In genomic region chr3:57974796-57975388, GRCh38 we compare ENCODE assay signal across 8 cellular contexts. TPM values are rescaled to one million over a fixed set of nuclear protein-coding genes. Genes with fewer than 3 reads are reported as not detected.
DNase-seq lines count a peak whose midpoint lies in the region; ATAC-seq and TF ChIP-seq lines count a peak whose summit lies in the region.
"Had no signal": no experiment of that assay in that cellular context is flagged by ENCODE, and none has a peak within 500 bp of the region (broad histone marks: within the 10 kb centered on the region; RNA-seq: fewer than 3 reads in every experiment).

No MANE protein-coding gene starts in this region.

- H3K36me3 Mint-ChIP-seq in HFFc6 (ENCODE audit: low read depth): no peaks in the 10 kb centered on the region

- peak overlapping the region; percentile 88 for H3K27ac Mint-ChIP-seq in HFFc6

- ATAC-seq in HG03521 (IDR thresholded peaks at IDR 0.05; ENCODE audit: unreplicated experiment): no peak
- no peak for ATAC-seq in HG03139 (IDR thresholded peaks at IDR 0.05; ENCODE audit: unreplicated experiment)
- no peak for ATAC-seq in GM21367 (IDR thresholded peaks at IDR 0.05; ENCODE audit: unreplicated experiment)

- TF ChIP-seq EP300 in suprapubic skin (IDR thresholded peaks at IDR 0.05): no peak

- no peaks in the 10 kb centered on the region for H3K36me3 ChIP-seq in suprapubic skin

- H3K9me3 Mint-ChIP-seq in HFFc6: no peaks in the 10 kb centered on the region

- DNase-seq in HFFc6 (peak; percentile 97), amniotic epithelial cell (ENCODE audit: low read depth) (peak; percentile 99), iris pigment epithelial cell (ENCODE audit: low read depth) (peak; percentile 94), suprapubic skin (ENCODE audit: low spot score in 2 of 2) (no peak)
- DNase-seq: dorsolateral prefrontal cortex had no signal

- H3K4me1 ChIP-seq in suprapubic skin: peaks cover 16% of the 10 kb centered on the region

- TF ChIP-seq POLR2A in suprapubic skin (IDR thresholded peaks at IDR 0.05): no peak

- no peaks in the 10 kb centered on the region for H3K27me3 Mint-ChIP-seq in HFFc6 (ENCODE audit: insufficient read depth)

- TF ChIP-seq CTCF in HFFc6 (IDR thresholded peaks at IDR 0.05): no peak
- no peak for TF ChIP-seq CTCF in suprapubic skin (IDR thresholded peaks at IDR 0.05)

- peaks cover 67% of the 10 kb centered on the region for H3K4me1 Mint-ChIP-seq in HFFc6 (ENCODE audit: low read depth)

- 62% methylated on average over 6 of the region's 6 CpGs for WGBS in suprapubic skin

- H3K27ac ChIP-seq in suprapubic skin: peak overlapping the region; percentile 20
- H3K27ac ChIP-seq: dorsolateral prefrontal cortex had no signal

- no peaks in the 10 kb centered on the region for H3K9me3 ChIP-seq in suprapubic skin

- peak overlapping the region; percentile 20 for H3K4me3 Mint-ChIP-seq in HFFc6

- H3K4me3 ChIP-seq in suprapubic skin: no peak overlapping the region
- H3K4me3 ChIP-seq: dorsolateral prefrontal cortex had no signal

- no peaks in the 10 kb centered on the region for H3K27me3 ChIP-seq in suprapubic skin
- H3K27me3 ChIP-seq: dorsolateral prefrontal cortex had no signal

RNA-seq across cellular contexts. Expression of gene FLNB, which starts 33.3 kb away (rescaled TPM):
- 100 to 1,000 TPM in 3 of 6 experiments, 10 to 100 TPM in 3; 93.8 to 117 (median 98.7) TPM for total RNA-seq in HFFc6 (2021; fragmentation: NEBNext Ultra II Directional; extraction: Animal tissue kit (Norgen Biotek cat#: 25700))
- 100 to 1,000 TPM; 143 to 186 (median 150) TPM for total RNA-seq in suprapubic skin

Comparison
In these comparisons a context has a peak if more than half of its experiments do, and no peak if none do; other contexts are left out.
1. DNase-seq: peak in HFFc6 (single experiment), amniotic epithelial cell (single experiment) and iris pigment epithelial cell (single experiment); none in suprapubic skin (0 of 2).